Comparison of ENCODE assay signal across 14 cellular contexts in the genomic region with DNA sequence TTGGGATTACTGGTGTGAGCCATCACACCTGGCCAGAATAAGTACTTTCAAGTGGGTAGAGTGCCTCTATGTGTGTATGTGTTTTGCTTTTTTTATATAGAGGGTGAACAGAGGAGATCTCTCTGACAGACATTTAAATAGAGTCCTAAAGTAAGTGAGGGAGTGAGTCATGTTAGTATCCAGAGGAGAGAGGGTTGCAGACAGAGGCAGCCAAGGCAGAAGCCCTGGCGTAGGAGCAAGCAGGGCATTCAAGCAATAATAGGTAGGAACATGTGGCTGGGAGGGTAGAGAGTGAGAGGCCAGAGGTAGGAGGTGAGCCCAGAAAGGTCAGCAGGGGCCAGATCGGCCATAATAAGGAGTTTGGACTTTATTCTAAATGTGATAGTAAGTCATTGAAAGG. TPM values are rescaled to one million over a fixed set of nuclear protein-coding genes. Genes with fewer than 3 reads are reported as not detected.
DNase-seq lines count a peak whose midpoint lies in the region; ATAC-seq, FAIRE-seq and TF ChIP-seq lines count a peak whose summit lies in the region.
"Had no signal": no experiment of that assay in that cellular context is flagged by ENCODE, and none has a peak within 500 bp of the region (broad histone marks: within the 10 kb centered on the region; RNA-seq: fewer than 3 reads in every experiment).

No MANE protein-coding gene starts in this region.

- H3K27me3 Mint-ChIP-seq in activated CD4-positive, alpha-beta memory T cell treated with anti-CD3 and anti-CD28 coated beads for 36 hours: no peaks in the 10 kb centered on the region
- H3K27me3 Mint-ChIP-seq in activated CD4-positive, alpha-beta memory T cell treated with anti-CD3 and anti-CD28 coated beads, Interleukin-2, amount 10 ng/mL, durations not matched to agents 7 days and 5 days: no peaks in the 10 kb centered on the region
- no peaks in the 10 kb centered on the region for H3K27me3 Mint-ChIP-seq in astrocyte (ENCODE audit: low read depth, unreplicated experiment)
- no peaks in the 10 kb centered on the region for H3K27me3 Mint-ChIP-seq in type B pancreatic cell
- H3K27me3 Mint-ChIP-seq: activated CD8-positive, alpha-beta T cell treated with anti-CD3 and anti-CD28 coated beads for 36 hours; memory B cell had no signal

- H3K27me3 ChIP-seq in astrocyte (ENCODE audit: insufficient read depth, low read length) (no peaks in the 10 kb centered on the region), right atrium auricular region (no peaks in the 10 kb centered on the region), esophagus muscularis mucosa (no peaks in the 10 kb centered on the region)

- peak overlapping the region; percentile 42 for H3K4me2 ChIP-seq in astrocyte (ENCODE audit: low read length)

- H3K4me1 ChIP-seq in astrocyte (ENCODE audit: insufficient read depth, low read length): peaks cover 23% of the 10 kb centered on the region
- peaks cover 0 to 9% of the 10 kb centered on the region in 2 donors for H3K4me1 ChIP-seq in right atrium auricular region
- peaks cover 6 to 25% (median 18%) of the 10 kb centered on the region in 4 donors for H3K4me1 ChIP-seq in esophagus muscularis mucosa

- peaks cover 28% of the 10 kb centered on the region for H3K4me1 Mint-ChIP-seq in activated CD4-positive, alpha-beta memory T cell treated with anti-CD3 and anti-CD28 coated beads for 36 hours (ENCODE audit: low read depth)
- peaks cover 16% of the 10 kb centered on the region for H3K4me1 Mint-ChIP-seq in activated CD4-positive, alpha-beta memory T cell treated with anti-CD3 and anti-CD28 coated beads, Interleukin-2, amount 10 ng/mL, durations not matched to agents 7 days and 5 days
- H3K4me1 Mint-ChIP-seq in astrocyte (ENCODE audit: low read depth, unreplicated experiment) (peaks cover 22% of the 10 kb centered on the region), type B pancreatic cell (ENCODE audit: unreplicated experiment) (peaks cover 17% of the 10 kb centered on the region)

- ATAC-seq in GM18517 (IDR thresholded peaks at IDR 0.05; ENCODE audit: unreplicated experiment): no peak
- ATAC-seq: activated CD8-positive, alpha-beta T cell treated with anti-CD3 and anti-CD28 coated beads for 36 hours had no signal

- POLR2A ChIA-PET in activated CD4-positive, alpha-beta memory T cell treated with anti-CD3 and anti-CD28 coated beads for 36 hours (lab: Charles Lee): no interaction called here
- POLR2A ChIA-PET in activated CD4-positive, alpha-beta memory T cell treated with anti-CD3 and anti-CD28 coated beads, Interleukin-2, amount 10 ng/mL, durations not matched to agents 7 days and 5 days (lab: Charles Lee): no interaction called here

- no peak overlapping the region for H3K4me3 Mint-ChIP-seq in activated CD4-positive, alpha-beta memory T cell treated with anti-CD3 and anti-CD28 coated beads for 36 hours
- H3K4me3 Mint-ChIP-seq in activated CD4-positive, alpha-beta memory T cell treated with anti-CD3 and anti-CD28 coated beads, Interleukin-2, amount 10 ng/mL, durations not matched to agents 7 days and 5 days: no peak overlapping the region
- peak overlapping the region; percentile 23 for H3K4me3 Mint-ChIP-seq in astrocyte (ENCODE audit: unreplicated experiment)
- H3K4me3 Mint-ChIP-seq in type B pancreatic cell: no peak overlapping the region
- H3K4me3 Mint-ChIP-seq: activated CD8-positive, alpha-beta T cell treated with anti-CD3 and anti-CD28 coated beads for 36 hours; memory B cell had no signal

- H3K79me2 ChIP-seq in astrocyte (ENCODE audit: insufficient read depth, low read length): peaks cover 5% of the 10 kb centered on the region

- no peak overlapping the region for H2AFZ ChIP-seq in astrocyte (ENCODE audit: low read depth, low read length)

- intact Hi-C loops in activated CD4-positive, alpha-beta memory T cell treated with anti-CD3 and anti-CD28 coated beads for 36 hours (cut with micrococcal nuclease): no loop called here
- intact Hi-C loops in esophagus muscularis mucosa (cut with DNase I): no loop called here

- 94% methylated on average over 2 of the region's 2 CpGs for WGBS in esophagus muscularis mucosa

- peak overlapping the region; percentile 66 for H3K27ac ChIP-seq in astrocyte (ENCODE audit: low read depth, low read length)
- peak overlapping the region; percentile 58 to 76 for H3K27ac ChIP-seq in right atrium auricular region
- H3K27ac ChIP-seq in esophagus muscularis mucosa (replicated peaks in 1 of 4): no peak overlapping the region

- H3K36me3 ChIP-seq in astrocyte (ENCODE audit: insufficient read depth, low read length) (no peaks in the 10 kb centered on the region), right atrium auricular region (peaks cover 5% of the 10 kb centered on the region), esophagus muscularis mucosa (peaks cover 0 to 14% (median 2%) of the 10 kb centered on the region in 4 donors)

- H4K20me1 ChIP-seq in astrocyte (ENCODE audit: insufficient read depth, low read length): peaks cover 2% of the 10 kb centered on the region

- H3K9ac ChIP-seq in astrocyte (ENCODE audit: low read length): peak overlapping the region; percentile 39

- no peaks in the 10 kb centered on the region for H3K9me3 Mint-ChIP-seq in activated CD4-positive, alpha-beta memory T cell treated with anti-CD3 and anti-CD28 coated beads for 36 hours
- no peaks in the 10 kb centered on the region for H3K9me3 Mint-ChIP-seq in activated CD4-positive, alpha-beta memory T cell treated with anti-CD3 and anti-CD28 coated beads, Interleukin-2, amount 10 ng/mL, durations not matched to agents 7 days and 5 days
- H3K9me3 Mint-ChIP-seq in astrocyte (ENCODE audit: unreplicated experiment) (peaks cover 14% of the 10 kb centered on the region), type B pancreatic cell (peaks cover 11% of the 10 kb centered on the region)
- H3K9me3 Mint-ChIP-seq: activated CD8-positive, alpha-beta T cell treated with anti-CD3 and anti-CD28 coated beads for 36 hours; memory B cell had no signal

- no peak for DNase-seq in activated CD4-positive, alpha-beta memory T cell treated with anti-CD3 and anti-CD28 coated beads for 36 hours
- DNase-seq in activated CD4-positive, alpha-beta memory T cell treated with anti-CD3 and anti-CD28 coated beads, Interleukin-2, amount 10 ng/mL, durations not matched to agents 7 days and 5 days: no peak
- DNase-seq in astrocyte (ENCODE audit: low read depth) (peak; percentile 71), right atrium auricular region (ENCODE audit: low spot score) (no peak), type B pancreatic cell (ENCODE audit: extremely low spot score, unreplicated experiment) (no peak), esophagus muscularis mucosa (ENCODE audit: extremely low spot score) (no peak), SHP77 treated with DMSO at 0.1 percent for 48 hours (lab: John Stamatoyannopoulos, UW) (no peak)
- DNase-seq: 8988T; activated CD8-positive, alpha-beta T cell treated with anti-CD3 and anti-CD28 coated beads for 36 hours; aorta; KG1; NCI-H345 had no signal

- H3K9me3 ChIP-seq in astrocyte (ENCODE audit: insufficient read depth, low read depth, low read length) (no peaks in the 10 kb centered on the region), right atrium auricular region (no peaks in the 10 kb centered on the region), esophagus muscularis mucosa (no peaks in the 10 kb centered on the region)

- TF ChIP-seq CTCF in astrocyte (IDR thresholded peaks at IDR 0.05; ENCODE audit: insufficient read depth, low read depth, low read length): no peak
- TF ChIP-seq CTCF in right atrium auricular region (IDR thresholded peaks at IDR 0.05): no peak
- TF ChIP-seq CTCF in type B pancreatic cell (conservative IDR thresholded peaks at IDR 0.05): no peak
- TF ChIP-seq CTCF in esophagus muscularis mucosa (IDR thresholded peaks at IDR 0.05): no peak

- no peak for TF ChIP-seq EP300 in esophagus muscularis mucosa (IDR thresholded peaks at IDR 0.05)

- CTCF ChIA-PET in activated CD4-positive, alpha-beta memory T cell treated with anti-CD3 and anti-CD28 coated beads for 36 hours (lab: Charles Lee): no interaction called here
- CTCF ChIA-PET in activated CD4-positive, alpha-beta memory T cell treated with anti-CD3 and anti-CD28 coated beads, Interleukin-2, amount 10 ng/mL, durations not matched to agents 7 days and 5 days (lab: Charles Lee): no interaction called here

- no peak overlapping the region for H3K4me3 ChIP-seq in astrocyte (ENCODE audit: insufficient read depth, low read depth, low read length)
- H3K4me3 ChIP-seq in right atrium auricular region: no peak overlapping the region
- no peak overlapping the region for H3K4me3 ChIP-seq in esophagus muscularis mucosa

- peak overlapping the region; percentile 1 for H3K27ac Mint-ChIP-seq in activated CD4-positive, alpha-beta memory T cell treated with anti-CD3 and anti-CD28 coated beads for 36 hours
- no peak overlapping the region for H3K27ac Mint-ChIP-seq in activated CD4-positive, alpha-beta memory T cell treated with anti-CD3 and anti-CD28 coated beads, Interleukin-2, amount 10 ng/mL, durations not matched to agents 7 days and 5 days
- peak overlapping the region; percentile 67 for H3K27ac Mint-ChIP-seq in astrocyte (ENCODE audit: unreplicated experiment)
- H3K27ac Mint-ChIP-seq in type B pancreatic cell: peak overlapping the region; percentile 42
- H3K27ac Mint-ChIP-seq: activated CD8-positive, alpha-beta T cell treated with anti-CD3 and anti-CD28 coated beads for 36 hours had no signal

- peaks cover 19% of the 10 kb centered on the region for H3K36me3 Mint-ChIP-seq in activated CD4-positive, alpha-beta memory T cell treated with anti-CD3 and anti-CD28 coated beads for 36 hours
- H3K36me3 Mint-ChIP-seq in activated CD4-positive, alpha-beta memory T cell treated with anti-CD3 and anti-CD28 coated beads, Interleukin-2, amount 10 ng/mL, durations not matched to agents 7 days and 5 days (ENCODE audit: low read depth): peaks cover 22% of the 10 kb centered on the region
- H3K36me3 Mint-ChIP-seq in astrocyte (ENCODE audit: low read depth, unreplicated experiment) (peaks cover 22% of the 10 kb centered on the region), type B pancreatic cell (peaks cover 27% of the 10 kb centered on the region)

- no peak for FAIRE-seq in astrocyte (lab: Jason Lieb, UNC)

- no peak for TF ChIP-seq POLR2A in esophagus muscularis mucosa (IDR thresholded peaks at IDR 0.05; ENCODE audit: low read depth)

RNA-seq across cellular contexts. Expression of gene PHF20, which starts 48.9 kb away (rescaled TPM):
- 10 to 100 TPM; 49.1 to 50.5 TPM for total RNA-seq in activated CD4-positive, alpha-beta memory T cell treated with anti-CD3 and anti-CD28 coated beads for 36 hours
- 10 to 100 TPM; 42.7 to 48.3 TPM for total RNA-seq in activated CD4-positive, alpha-beta memory T cell treated with anti-CD3 and anti-CD28 coated beads, Interleukin-2, amount 10 ng/mL, durations not matched to agents 7 days and 5 days
- total RNA-seq in astrocyte: 32.6 and 40.1 TPM in 2 replicates
- 10 to 100 TPM; 29.7 to 34.7 TPM for total RNA-seq in right atrium auricular region
- 33.4 and 37.6 TPM in 2 replicates for total RNA-seq in type B pancreatic cell (ENCODE audit: low replicate concordance)
- 10 to 100 TPM; 45.9 to 62.2 (median 48.0) TPM for total RNA-seq in esophagus muscularis mucosa

Comparison
In these comparisons a context has a peak if more than half of its experiments do, and no peak if none do; other contexts are left out.
1. H3K27ac ChIP-seq: peak in astrocyte (single experiment) and right atrium auricular region (2 of 2); none in esophagus muscularis mucosa (0 of 4).